19 cellular contexts compared by ENCODE assay signal in the genomic region with DNA sequence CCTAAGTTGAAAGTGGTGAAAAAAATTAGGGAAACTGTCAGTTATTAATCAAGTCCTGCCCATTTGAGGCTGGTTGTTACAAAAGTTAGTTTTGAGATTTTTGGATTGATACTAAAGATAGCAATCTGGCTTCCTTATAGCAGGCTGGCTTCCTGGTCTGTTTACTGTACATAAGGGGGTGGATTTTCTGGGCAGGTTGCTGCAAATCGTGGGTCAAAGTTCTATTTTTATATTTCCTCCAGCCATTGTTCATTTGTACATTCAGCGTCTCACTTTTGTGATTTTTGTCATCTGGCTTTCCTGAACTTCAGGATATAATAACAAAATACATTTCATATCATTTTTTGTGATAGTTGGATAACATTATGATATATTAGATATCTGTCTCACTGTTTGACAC. TPM values are rescaled to one million over a fixed set of nuclear protein-coding genes. Genes with fewer than 3 reads are reported as not detected.
DNase-seq lines count a peak whose midpoint lies in the region; ATAC-seq, FAIRE-seq and TF ChIP-seq lines count a peak whose summit lies in the region.
"Had no signal": no experiment of that assay in that cellular context is flagged by ENCODE, and none has a peak within 500 bp of the region (broad histone marks: within the 10 kb centered on the region; RNA-seq: fewer than 3 reads in every experiment).

No MANE protein-coding gene starts in this region.

- no peaks in the 10 kb centered on the region for H4K20me1 ChIP-seq in keratinocyte (ENCODE audit: control insufficient read depth, extremely low read depth, insufficient read depth, low read length)
- no peaks in the 10 kb centered on the region for H4K20me1 ChIP-seq in SK-N-SH (ENCODE audit: insufficient read depth)
- H4K20me1 ChIP-seq: BLaER1 had no signal

- H3F3A ChIP-seq in SK-N-SH (replicated peaks; ENCODE audit: insufficient read depth): no peaks in the 10 kb centered on the region

- DNase-seq in MCF 10A (ENCODE audit: unreplicated experiment): no peak
- DNase-seq in breast epithelium (ENCODE audit: low spot score in 2 of 2): no peak
- DNase-seq in dermis blood vessel endothelial cell: peak; percentile 37
- no peak for DNase-seq in keratinocyte (ENCODE audit: low read depth, low spot score)
- peak in 1 of 3 donors; percentile 34 for DNase-seq in mucosa of descending colon
- no peak for DNase-seq in SK-N-SH
- no peak for DNase-seq in heart right ventricle
- DNase-seq: 8988T; CD4-positive, alpha-beta memory T cell; DMS153; DND-41; EL; H9 had no signal

- POLR2A ChIA-PET in MCF 10A (lab: Yijun Ruan, JAX) (no interaction called here), SK-N-SH (lab: Yijun Ruan, JAX) (no interaction called here)

- no peaks in the 10 kb centered on the region for H3K9me3 ChIP-seq in breast epithelium
- H3K9me3 ChIP-seq in keratinocyte (ENCODE audit: control insufficient read depth, low read depth, low read length): no peaks in the 10 kb centered on the region
- no peaks in the 10 kb centered on the region for H3K9me3 ChIP-seq in mucosa of descending colon
- no peaks in the 10 kb centered on the region for H3K9me3 ChIP-seq in SK-N-SH
- H3K9me3 ChIP-seq in heart right ventricle: no peaks in the 10 kb centered on the region
- H3K9me3 ChIP-seq: BLaER1 had no signal

- intact Hi-C loops in MCF 10A (cut with micrococcal nuclease): no loop called here
- intact Hi-C loops in breast epithelium (cut with DNase I; ENCODE audit: low total_unique reads): no loop called here
- intact Hi-C loops in mucosa of descending colon (cut with DNase I, micrococcal nuclease): no loop called here
- intact Hi-C loops in heart right ventricle (cut with DNase I): no loop called here

- no peaks in the 10 kb centered on the region for H3K27me3 ChIP-seq in breast epithelium
- no peaks in the 10 kb centered on the region for H3K27me3 ChIP-seq in keratinocyte (ENCODE audit: control insufficient read depth, extremely low read depth, insufficient read depth, low read length)
- no peaks in the 10 kb centered on the region for H3K27me3 ChIP-seq in SK-N-SH (ENCODE audit: insufficient read depth)
- H3K27me3 ChIP-seq in heart right ventricle: no peaks in the 10 kb centered on the region
- H3K27me3 ChIP-seq: BLaER1 had no signal

- H3K27ac Mint-ChIP-seq in MCF 10A (ENCODE audit: low read depth, unreplicated experiment): peak overlapping the region; percentile 22
- H3K27ac Mint-ChIP-seq: CD14-positive monocyte; CD4-positive, alpha-beta memory T cell; H9 had no signal

- no peaks in the 10 kb centered on the region for H3K4me1 Mint-ChIP-seq in MCF 10A (ENCODE audit: insufficient read depth, unreplicated experiment)
- H3K4me1 Mint-ChIP-seq: CD14-positive monocyte; CD4-positive, alpha-beta memory T cell; H9 had no signal

- H3K9me1 ChIP-seq in keratinocyte (ENCODE audit: control insufficient read depth, extremely low read depth, insufficient read depth, low read length): no peaks in the 10 kb centered on the region

- no peak overlapping the region for H3K4me3 Mint-ChIP-seq in MCF 10A (ENCODE audit: unreplicated experiment)
- H3K4me3 Mint-ChIP-seq: CD14-positive monocyte; CD4-positive, alpha-beta memory T cell; H9 had no signal

- H2AFZ ChIP-seq in keratinocyte (ENCODE audit: control insufficient read depth, low read length): peak overlapping the region; percentile 22
- no peak overlapping the region for H2AFZ ChIP-seq in SK-N-SH (ENCODE audit: low read depth)

- H3K36me3 Mint-ChIP-seq in MCF 10A (ENCODE audit: insufficient read depth, unreplicated experiment): no peaks in the 10 kb centered on the region
- H3K36me3 Mint-ChIP-seq: CD14-positive monocyte; CD4-positive, alpha-beta memory T cell had no signal

- FAIRE-seq in keratinocyte (lab: Jason Lieb, UNC): no peak
- FAIRE-seq: GM12878, H1 had no signal

- peaks cover 7% of the 10 kb centered on the region for H3K9me3 Mint-ChIP-seq in MCF 10A (ENCODE audit: unreplicated experiment)
- H3K9me3 Mint-ChIP-seq: H9 had no signal

- CTCF ChIA-PET in MCF 10A (lab: Yijun Ruan, JAX) (no interaction called here), SK-N-SH (lab: Yijun Ruan, JAX) (interaction anchor here (0.6 kb wide), 1 partner anchor 443 kb away, joined by 3 read pairs; no protein-coding TSS in a partner anchor)

- no peak overlapping the region for H3K4me3 ChIP-seq in breast epithelium
- H3K4me3 ChIP-seq in keratinocyte (ENCODE audit: control insufficient read depth in 2 of 3, extremely low read depth in 1 of 3, insufficient read depth in 2 of 3, low read depth in 1 of 3, low read length in 3 of 3): no peak overlapping the region
- H3K4me3 ChIP-seq in mucosa of descending colon: no peak overlapping the region
- H3K4me3 ChIP-seq in SK-N-SH (ENCODE audit: low read depth in 2 of 2, low read length in 1 of 2): no peak overlapping the region
- H3K4me3 ChIP-seq in heart right ventricle: no peak overlapping the region
- H3K4me3 ChIP-seq: BLaER1, GM12878 had no signal

- H3K4me2 ChIP-seq in keratinocyte (ENCODE audit: control insufficient read depth, extremely low read depth, insufficient read depth, low read depth, low read length) (no peak overlapping the region), SK-N-SH (no peak overlapping the region)
- H3K4me2 ChIP-seq: BLaER1 had no signal

- dilution Hi-C loops in keratinocyte (cut with MboI; ENCODE audit: extremely low pct_ligation_motif_present, low sequenced_read_pairs): no loop called here

- 0 out of 2 replicates have a peak, but pooled peaks cover 4% of the 10 kb centered on the region for H3K9me2 ChIP-seq in SK-N-SH

- H3K9ac ChIP-seq in keratinocyte (ENCODE audit: control insufficient read depth, extremely low read depth, insufficient read depth, low read length) (no peak overlapping the region), SK-N-SH (no peak overlapping the region)
- H3K9ac ChIP-seq: BLaER1 had no signal

- no peak for TF ChIP-seq CTCF in MCF 10A (IDR thresholded peaks at IDR 0.05; ENCODE audit: unreplicated experiment)
- TF ChIP-seq CTCF in breast epithelium (IDR thresholded peaks at IDR 0.05): no peak
- no peak for TF ChIP-seq CTCF in keratinocyte (optimal IDR thresholded peaks at IDR 0.05 in 1 of 3, IDR thresholded peaks at IDR 0.05 in 1 of 3, conservative IDR thresholded peaks at IDR 0.05 in 1 of 3; ENCODE audit: extremely low read depth in 1 of 3, insufficient read depth in 2 of 3, low read length in 3 of 3)
- TF ChIP-seq CTCF in mucosa of descending colon (IDR thresholded peaks at IDR 0.05): no peak
- TF ChIP-seq CTCF in SK-N-SH (IDR thresholded peaks at IDR 0.05): no peak
- no peak for TF ChIP-seq CTCF in heart right ventricle (IDR thresholded peaks at IDR 0.05)

- no peaks in the 10 kb centered on the region for H3K79me2 ChIP-seq in keratinocyte (ENCODE audit: control insufficient read depth, insufficient read depth, low read length)
- no peaks in the 10 kb centered on the region for H3K79me2 ChIP-seq in SK-N-SH (ENCODE audit: insufficient read depth)

- H3K36me3 ChIP-seq in breast epithelium (no peaks in the 10 kb centered on the region), keratinocyte (ENCODE audit: control insufficient read depth in 2 of 2, extremely low read depth in 1 of 2, insufficient read depth in 2 of 2, low read length in 2 of 2) (no peaks in the 10 kb centered on the region), mucosa of descending colon (ENCODE audit: low read depth) (no peaks in the 10 kb centered on the region), SK-N-SH (replicated peaks in 1 of 2; ENCODE audit: control insufficient read depth in 1 of 2, insufficient read depth in 2 of 2, low read length in 1 of 2) (no peaks in the 10 kb centered on the region), heart right ventricle (no peaks in the 10 kb centered on the region)
- H3K36me3 ChIP-seq: BLaER1 had no signal

- WGBS in SK-N-SH (ENCODE audit: low lambda C conversion rate): 24% methylated on average over 2 of the region's 2 CpGs
- WGBS in heart right ventricle, 2 donors: 49% methylated on average over 2 of the region's 2 CpGs

- no TSS peak for BruUV-seq in MCF 10A (replicated peaks; lab: Mats Ljungman, UMichigan)

- no peak for TF ChIP-seq EP300 in SK-N-SH (IDR thresholded peaks at IDR 0.05; ENCODE audit: borderline replicate concordance in 1 of 2, low read depth in 1 of 2, low read length in 1 of 2)

- no peak for TF ChIP-seq RAD21 in SK-N-SH (IDR thresholded peaks at IDR 0.05; ENCODE audit: low read length)

- H3K27ac ChIP-seq in breast epithelium (no peak overlapping the region), keratinocyte (ENCODE audit: control insufficient read depth, insufficient read depth, low read length) (no peak overlapping the region), SK-N-SH (ENCODE audit: low read depth in 2 of 2, low read length in 1 of 2) (no peak overlapping the region), heart right ventricle (no peak overlapping the region)
- H3K27ac ChIP-seq: BLaER1 had no signal

- no peak for TF ChIP-seq POLR2A in breast epithelium (IDR thresholded peaks at IDR 0.05)

- no peaks in the 10 kb centered on the region for H3K27me3 Mint-ChIP-seq in MCF 10A (ENCODE audit: insufficient read depth, unreplicated experiment)
- H3K27me3 Mint-ChIP-seq: CD4-positive, alpha-beta memory T cell had no signal

- no peaks in the 10 kb centered on the region for H3K4me1 ChIP-seq in breast epithelium
- H3K4me1 ChIP-seq in keratinocyte (ENCODE audit: control insufficient read depth, extremely low read depth, insufficient read depth, low read length): peaks cover 3% of the 10 kb centered on the region
- H3K4me1 ChIP-seq in mucosa of descending colon (ENCODE audit: low read depth): no peaks in the 10 kb centered on the region
- no peaks in the 10 kb centered on the region for H3K4me1 ChIP-seq in SK-N-SH (ENCODE audit: control insufficient read depth in 1 of 2, insufficient read depth in 2 of 2, low read depth in 1 of 2, low read length in 1 of 2)
- no peaks in the 10 kb centered on the region for H3K4me1 ChIP-seq in heart right ventricle
- H3K4me1 ChIP-seq: BLaER1 had no signal

- ATAC-seq in mucosa of descending colon: peak; percentile 96
- no peak for ATAC-seq in HG03469 (IDR thresholded peaks at IDR 0.05; ENCODE audit: unreplicated experiment)
- ATAC-seq in heart right ventricle: no peak
- ATAC-seq: GM12878 had no signal

RNA-seq across cellular contexts. Expression of gene CLDN1, which starts 49.5 kb away (rescaled TPM):
- total RNA-seq in MCF 10A (2022): 197 and 263 TPM in 2 replicates
- total RNA-seq in breast epithelium: 10 to 100 TPM in 1 of 3 donors, 1 to 10 TPM in 1, under 1 TPM in 1; 0.80 to 51.8 (median 2.9) TPM
- 0.68 and 0.79 TPM in 2 replicates for total RNA-seq in dermis blood vessel endothelial cell
- 126 to 406 TPM (median 218 TPM) in 3 replicates for polyA plus RNA-seq in keratinocyte
- 145 TPM for polyA plus RNA-seq in keratinocyte (2011; ENCODE audit: low read depth)
- polyA plus RNA-seq in keratinocyte (2011; cell fraction: cytosol; rRNA removed): 142 and 283 TPM in 2 replicates
- polyA plus RNA-seq in keratinocyte (2011; cell fraction: nucleus; rRNA removed): 856 and 1,206 TPM in 2 replicates
- polyA plus RNA-seq in keratinocyte (2012; ENCODE audit: low replicate concordance): 97.6 and 476 TPM in 2 replicates
- polyA minus RNA-seq in keratinocyte: 95.8 to 637 TPM (median 395 TPM) in 3 replicates
- polyA minus RNA-seq in keratinocyte (2011; cell fraction: cytosol; rRNA and poly(A)+ RNA removed): 140 TPM
- 726 and 1,190 TPM in 2 replicates for polyA minus RNA-seq in keratinocyte (2011; cell fraction: nucleus; rRNA and poly(A)+ RNA removed)
- 1 to 10 TPM in 1 of 3 donors, under 1 TPM in 2; 0.57 to 4.3 (median 0.78) TPM for total RNA-seq in mucosa of descending colon
- polyA plus RNA-seq in SK-N-SH (2012; rRNA removed): 0.82 and 1.8 TPM in 2 replicates
- polyA plus RNA-seq in SK-N-SH (2012; cell fraction: cytosol; rRNA removed): 2.4 and 2.6 TPM in 2 replicates
- polyA plus RNA-seq in SK-N-SH (2012; cell fraction: nucleus; rRNA removed): 1.4 and 2.0 TPM in 2 replicates
- total RNA-seq in heart right ventricle: under 1 TPM in 8 of 10 donors, not detected in 2; 0.10 to 0.78 (median 0.17) TPM
- under 1 TPM; 0.10 to 0.29 TPM for polyA plus RNA-seq in heart right ventricle
- total RNA-seq: CD4-positive, alpha-beta memory T cell; G401 had no signal
- polyA plus RNA-seq: CD14-positive monocyte; CD4-positive, alpha-beta memory T cell had no signal
